Comparison of ENCODE assay signal across 2 cellular contexts in the genomic region with DNA sequence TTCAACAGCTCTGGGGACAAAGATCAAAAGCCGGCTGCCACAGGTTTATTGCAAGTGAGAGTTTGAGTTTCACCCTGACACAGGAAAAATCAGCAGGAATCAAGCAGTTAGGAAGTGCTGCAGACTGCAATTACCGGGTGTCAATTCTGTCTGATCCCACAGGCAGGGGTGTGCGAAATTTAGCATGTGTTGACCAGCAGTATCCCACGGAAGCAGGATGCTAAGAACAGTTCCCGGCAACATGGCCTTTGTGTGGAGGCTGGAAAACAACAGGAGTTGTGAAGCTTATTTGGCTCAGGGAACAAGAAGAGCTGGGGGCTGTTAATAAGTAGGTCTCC.
TF ChIP-seq lines count a peak whose summit lies in the region.

No MANE protein-coding gene starts in this region.

TF ChIP-seq in A549, 52 proteins besides CTCF, POLR2A, EP300 and RAD21:
- TF ChIP-seq JUN (IDR thresholded peaks at IDR 0.05) (no peak), CBX2 (IDR thresholded peaks at IDR 0.05; ENCODE audit: borderline replicate concordance, low read depth) (no peak), ZFP36 (IDR thresholded peaks at IDR 0.05; ENCODE audit: borderline replicate concordance, partially characterized antibody) (no peak)
- TF ChIP-seq, protein P1, sequence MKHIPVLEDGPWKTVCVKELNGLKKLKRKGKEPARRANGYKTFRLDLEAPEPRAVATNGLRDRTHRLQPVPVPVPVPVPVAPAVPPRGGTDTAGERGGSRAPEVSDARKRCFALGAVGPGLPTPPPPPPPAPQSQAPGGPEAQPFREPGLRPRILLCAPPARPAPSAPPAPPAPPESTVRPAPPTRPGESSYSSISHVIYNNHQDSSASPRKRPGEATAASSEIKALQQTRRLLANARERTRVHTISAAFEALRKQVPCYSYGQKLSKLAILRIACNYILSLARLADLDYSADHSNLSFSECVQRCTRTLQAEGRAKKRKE (CRISPR knock-in tag; IDR thresholded peaks at IDR 0.05; ENCODE audit: low read depth), result no peak

TF ChIP-seq in neural cell, 6 proteins besides CTCF, POLR2A, EP300 and RAD21:
- no peak for TF ChIP-seq MXI1 (conservative IDR thresholded peaks at IDR 0.05; ENCODE audit: poor library complexity, severe bottlenecking)
- no peak for TF ChIP-seq EZH2 (IDR thresholded peaks at IDR 0.05; ENCODE audit: borderline replicate concordance, insufficient read depth, low read length, poor library complexity, severe bottlenecking)
